In the genomic region with DNA sequence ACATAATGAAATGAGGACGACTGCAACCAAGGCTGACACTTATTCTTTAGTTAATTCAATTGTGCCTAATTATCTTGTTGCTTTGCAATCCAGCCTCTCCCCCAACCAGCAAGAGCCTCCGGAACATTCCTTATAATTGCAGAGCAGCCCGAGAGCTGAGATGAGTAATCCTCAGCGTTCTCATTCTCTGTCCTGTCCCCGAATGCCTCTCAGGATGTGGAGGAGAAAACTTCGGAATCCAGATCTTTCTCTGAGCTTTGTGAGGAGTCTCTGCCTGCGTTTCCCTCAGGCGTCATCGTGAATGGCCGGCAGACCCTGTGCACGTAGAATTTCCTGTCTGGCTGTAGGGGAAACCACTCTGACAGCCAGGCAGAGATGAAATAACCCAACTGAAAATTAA, we compare ENCODE assay signal across 16 cellular contexts.
DNase-seq lines count a peak whose midpoint lies in the region; ATAC-seq and TF ChIP-seq lines count a peak whose summit lies in the region.
"Had no signal": no experiment of that assay in that cellular context is flagged by ENCODE, and none has a peak within 500 bp of the region (broad histone marks: within the 10 kb centered on the region; RNA-seq: fewer than 3 reads in every experiment).

No MANE protein-coding gene starts in this region.

- H3K4me1 ChIP-seq in breast epithelium (no peaks in the 10 kb centered on the region), left lung (peaks cover 0 to 4% of the 10 kb centered on the region in 2 donors), vagina (peaks cover 29% of the 10 kb centered on the region)
- no peaks in the 10 kb centered on the region for H3K4me1 ChIP-seq in CD8-positive, alpha-beta T cell (ENCODE audit: insufficient read depth, low read length)
- H3K4me1 ChIP-seq: prostate gland had no signal

- peak; percentile 49 for ATAC-seq in left lung
- ATAC-seq in CD8-positive, alpha-beta T cell = no peak

- DNase-seq in T47D (ENCODE audit: low read depth in 1 of 2, low spot score in 1 of 2) (peak; percentile 26 to 41), breast epithelium (ENCODE audit: low spot score in 2 of 2) (no peak), chondrocyte (ENCODE audit: low spot score) (no peak), left lung (no peak), vagina (ENCODE audit: extremely low spot score in 2 of 2) (no peak)
- DNase-seq in activated T-helper 2 cell treated with anti-CD3 and anti-CD28 coated beads, Interferon-gamma antibody, Interleukin-2, Interleukin-4, amounts not matched to agents 10 μg/mL and 5 μg/mL and 100 μg/mL, durations not matched to agents 14 hours and 24 hours and 36 hours (ENCODE audit: low spot score) = no peak
- no peak for DNase-seq in activated CD8-positive, alpha-beta memory T cell treated with anti-CD3 and anti-CD28 coated beads, Interleukin-2, amount 50 U/mL, for 48 hours
- no peak for DNase-seq in CD8-positive, alpha-beta T cell
- DNase-seq: activated naive CD4-positive, alpha-beta T cell; DMS 273 treated with DMSO at 0.1 percent for 48 hours; glutamatergic neuron; kidney glomerular epithelial cell; NCI-H1694 treated with DMSO at 0.1 percent for 48 hours; NCI-H524 treated with DMSO at 0.1 percent for 48 hours; PC-9 had no signal

- in situ Hi-C loops in T47D (cut with HindIII; ENCODE audit: low pct_unique_long_range_greater_than_20kb, low sequenced_read_pairs) = no loop called here

- H3K27me3 ChIP-seq in breast epithelium (peaks cover 0 to 20% of the 10 kb centered on the region in 2 donors), left lung (peaks cover 0 to 41% of the 10 kb centered on the region in 2 donors), vagina (no peaks in the 10 kb centered on the region)
- H3K27me3 ChIP-seq in CD8-positive, alpha-beta T cell (ENCODE audit: insufficient read depth, low read length) = no peaks in the 10 kb centered on the region

- no peak overlapping the region for H3K27ac ChIP-seq in breast epithelium
- H3K27ac ChIP-seq in left lung = no peak overlapping the region
- peak overlapping the region; percentile 73 for H3K27ac ChIP-seq in vagina
- no peak overlapping the region for H3K27ac ChIP-seq in CD8-positive, alpha-beta T cell (ENCODE audit: low read depth, low read length)
- H3K27ac ChIP-seq: PC-9, prostate gland had no signal

- peaks cover 8% of the 10 kb centered on the region for H3K4me1 Mint-ChIP-seq in chondrocyte (ENCODE audit: low read depth)
- H3K4me1 Mint-ChIP-seq in activated T-helper 2 cell treated with anti-CD3 and anti-CD28 coated beads, Interferon-gamma antibody, Interleukin-2, Interleukin-4, amounts not matched to agents 10 μg/mL and 5 μg/mL and 100 μg/mL, durations not matched to agents 14 hours and 24 hours and 36 hours (ENCODE audit: low read depth) = no peaks in the 10 kb centered on the region
- H3K4me1 Mint-ChIP-seq in CD8-positive, alpha-beta T cell (ENCODE audit: low read depth) = peaks cover 7% of the 10 kb centered on the region

- POLR2A ChIA-PET in CD8-positive, alpha-beta T cell (lab: Charles Lee) = no interaction called here

- peaks cover 2% of the 10 kb centered on the region for H3K9me3 Mint-ChIP-seq in chondrocyte (ENCODE audit: low read depth)
- no peaks in the 10 kb centered on the region for H3K9me3 Mint-ChIP-seq in activated T-helper 2 cell treated with anti-CD3 and anti-CD28 coated beads, Interferon-gamma antibody, Interleukin-2, Interleukin-4, amounts not matched to agents 10 μg/mL and 5 μg/mL and 100 μg/mL, durations not matched to agents 14 hours and 24 hours and 36 hours
- H3K9me3 Mint-ChIP-seq in CD8-positive, alpha-beta T cell = no peaks in the 10 kb centered on the region

- no peaks in the 10 kb centered on the region for H3K9me3 ChIP-seq in breast epithelium
- H3K9me3 ChIP-seq in left lung = no peaks in the 10 kb centered on the region
- no peaks in the 10 kb centered on the region for H3K9me3 ChIP-seq in vagina
- H3K9me3 ChIP-seq in CD8-positive, alpha-beta T cell (ENCODE audit: low read length) = no peaks in the 10 kb centered on the region
- H3K9me3 ChIP-seq: prostate gland had no signal

- intact Hi-C loops in breast epithelium (cut with DNase I; ENCODE audit: low total_unique reads) (no loop called here), left lung (cut with DNase I) (no loop called here), vagina (cut with DNase I) (no loop called here)
- intact Hi-C loops in activated T-helper 2 cell treated with anti-CD3 and anti-CD28 coated beads, Interferon-gamma antibody, Interleukin-2, Interleukin-4, amounts not matched to agents 10 μg/mL and 5 μg/mL and 100 μg/mL, durations not matched to agents 14 hours and 24 hours and 36 hours (cut with micrococcal nuclease) = no loop called here
- intact Hi-C loops in CD8-positive, alpha-beta T cell (cut with DNase I, micrococcal nuclease) = no loop called here

- peak overlapping the region; percentile 59 for H3K27ac Mint-ChIP-seq in chondrocyte (ENCODE audit: unreplicated experiment)
- H3K27ac Mint-ChIP-seq in activated T-helper 2 cell treated with anti-CD3 and anti-CD28 coated beads, Interferon-gamma antibody, Interleukin-2, Interleukin-4, amounts not matched to agents 10 μg/mL and 5 μg/mL and 100 μg/mL, durations not matched to agents 14 hours and 24 hours and 36 hours = no peak overlapping the region
- no peak overlapping the region for H3K27ac Mint-ChIP-seq in CD8-positive, alpha-beta T cell

- TF ChIP-seq POLR2A in breast epithelium (IDR thresholded peaks at IDR 0.05) (no peak), vagina (IDR thresholded peaks at IDR 0.05) (no peak)

- no peaks in the 10 kb centered on the region for H3K36me3 Mint-ChIP-seq in chondrocyte (ENCODE audit: low read depth)
- H3K36me3 Mint-ChIP-seq in activated T-helper 2 cell treated with anti-CD3 and anti-CD28 coated beads, Interferon-gamma antibody, Interleukin-2, Interleukin-4, amounts not matched to agents 10 μg/mL and 5 μg/mL and 100 μg/mL, durations not matched to agents 14 hours and 24 hours and 36 hours (ENCODE audit: low read depth) = no peaks in the 10 kb centered on the region
- H3K36me3 Mint-ChIP-seq in CD8-positive, alpha-beta T cell = no peaks in the 10 kb centered on the region

- no peaks in the 10 kb centered on the region for H3K36me3 ChIP-seq in breast epithelium
- H3K36me3 ChIP-seq in left lung = no peaks in the 10 kb centered on the region
- H3K36me3 ChIP-seq in vagina = no peaks in the 10 kb centered on the region
- no peaks in the 10 kb centered on the region for H3K36me3 ChIP-seq in CD8-positive, alpha-beta T cell (ENCODE audit: insufficient read depth, low read length)
- H3K36me3 ChIP-seq: prostate gland had no signal

- CTCF ChIA-PET in CD8-positive, alpha-beta T cell (lab: Charles Lee) = interaction anchor here (0.5 kb wide), 1 partner anchor 26 kb away, joined by 3 read pairs; no protein-coding TSS in a partner anchor

- H3K4me3 ChIP-seq in breast epithelium = no peak overlapping the region
- H3K4me3 ChIP-seq in left lung = no peak overlapping the region
- H3K4me3 ChIP-seq in vagina = no peak overlapping the region
- H3K4me3 ChIP-seq in CD8-positive, alpha-beta T cell (ENCODE audit: low read depth, low read length) = no peak overlapping the region
- H3K4me3 ChIP-seq: PC-9, prostate gland had no signal

- peaks cover 16% of the 10 kb centered on the region for H3K27me3 Mint-ChIP-seq in chondrocyte (ENCODE audit: low read depth)
- peaks cover 24% of the 10 kb centered on the region for H3K27me3 Mint-ChIP-seq in activated T-helper 2 cell treated with anti-CD3 and anti-CD28 coated beads, Interferon-gamma antibody, Interleukin-2, Interleukin-4, amounts not matched to agents 10 μg/mL and 5 μg/mL and 100 μg/mL, durations not matched to agents 14 hours and 24 hours and 36 hours (ENCODE audit: low read depth)
- peaks cover 46% of the 10 kb centered on the region for H3K27me3 Mint-ChIP-seq in CD8-positive, alpha-beta T cell (ENCODE audit: low read depth)

- TF ChIP-seq CTCF in breast epithelium (IDR thresholded peaks at IDR 0.05) (no peak), chondrocyte (IDR thresholded peaks at IDR 0.05) (no peak), left lung (IDR thresholded peaks at IDR 0.05) (no peak), vagina (IDR thresholded peaks at IDR 0.05) (no peak)
- no peak for TF ChIP-seq CTCF in CD8-positive, alpha-beta T cell (IDR thresholded peaks at IDR 0.05)

- no peak overlapping the region for H3K4me3 Mint-ChIP-seq in chondrocyte (ENCODE audit: unreplicated experiment)
- H3K4me3 Mint-ChIP-seq in activated T-helper 2 cell treated with anti-CD3 and anti-CD28 coated beads, Interferon-gamma antibody, Interleukin-2, Interleukin-4, amounts not matched to agents 10 μg/mL and 5 μg/mL and 100 μg/mL, durations not matched to agents 14 hours and 24 hours and 36 hours (ENCODE audit: low read depth) = no peak overlapping the region
- no peak overlapping the region for H3K4me3 Mint-ChIP-seq in CD8-positive, alpha-beta T cell

Comparison
In these comparisons a context has a peak if more than half of its experiments do, and no peak if none do; other contexts are left out.
1. DNase-seq: peak in T47D (2 of 2); none in breast epithelium (0 of 2), chondrocyte (single experiment), left lung (0 of 2), vagina (0 of 2), activated T-helper 2 cell treated with anti-CD3 and anti-CD28 coated beads, Interferon-gamma antibody, Interleukin-2, Interleukin-4, amounts not matched to agents 10 μg/mL and 5 μg/mL and 100 μg/mL, durations not matched to agents 14 hours and 24 hours and 36 hours (single experiment), activated CD8-positive, alpha-beta memory T cell treated with anti-CD3 and anti-CD28 coated beads, Interleukin-2, amount 50 U/mL, for 48 hours (single experiment) and CD8-positive, alpha-beta T cell (0 of 7).